8 cellular contexts compared by ENCODE assay signal in genomic region chr7:50396856-50397255, GRCh38. TPM values are rescaled to one million over a fixed set of nuclear protein-coding genes. Genes with fewer than 3 reads are reported as not detected.
DNase-seq lines count a peak whose midpoint lies in the region; ATAC-seq and TF ChIP-seq lines count a peak whose summit lies in the region.
"Had no signal": no experiment of that assay in that cellular context is flagged by ENCODE, and none has a peak within 500 bp of the region (broad histone marks: within the 10 kb centered on the region; RNA-seq: fewer than 3 reads in every experiment).

No MANE protein-coding gene starts in this region.

- peak overlapping the region; percentile 23 to 75 (median 61) for H3K4me3 Mint-ChIP-seq in naive thymus-derived CD4-positive, alpha-beta T cell
- H3K4me3 Mint-ChIP-seq in progenitor cell of endocrine pancreas (ENCODE audit: low read depth) = no peak overlapping the region

- H3K27me3 Mint-ChIP-seq in naive thymus-derived CD4-positive, alpha-beta T cell = no peaks in the 10 kb centered on the region
- peaks cover 9% of the 10 kb centered on the region for H3K27me3 Mint-ChIP-seq in progenitor cell of endocrine pancreas

- ATAC-seq in GM18517 (IDR thresholded peaks at IDR 0.05; ENCODE audit: unreplicated experiment) (peak; percentile 17), HG02588 (IDR thresholded peaks at IDR 0.05; ENCODE audit: unreplicated experiment) (peak; percentile 7)
- peak; percentile 23 for ATAC-seq in naive thymus-derived CD4-positive, alpha-beta T cell

- peak overlapping the region; percentile 14; the same call in 1 of the 2 replicates for H3K9ac ChIP-seq in OCI-LY3 (ENCODE audit: low read length)

- POLR2A ChIA-PET in naive thymus-derived CD4-positive, alpha-beta T cell (lab: Charles Lee) = interaction anchor here (1.0 to 1.3 kb wide), 4 partner anchors 11 to 130 kb away, joined by 3 to 9 read pairs (median 4); no protein-coding TSS in a partner anchor

- H3K4me2 ChIP-seq in OCI-LY3 (ENCODE audit: low read length) = peak overlapping the region; percentile 39

- peak overlapping the region; percentile 75 for H3K27ac ChIP-seq in OCI-LY3 (ENCODE audit: low read length)
- H3K27ac ChIP-seq in naive thymus-derived CD4-positive, alpha-beta T cell (ENCODE audit: low read depth, low read length) = peak overlapping the region; percentile 73

- CTCF ChIA-PET in naive thymus-derived CD4-positive, alpha-beta T cell (lab: Charles Lee) = no interaction called here

- no peaks in the 10 kb centered on the region for H3K9me3 Mint-ChIP-seq in naive thymus-derived CD4-positive, alpha-beta T cell
- H3K9me3 Mint-ChIP-seq in progenitor cell of endocrine pancreas (ENCODE audit: low read depth) = no peaks in the 10 kb centered on the region

- peak overlapping the region; percentile 80 to 98 (median 93) for H3K27ac Mint-ChIP-seq in naive thymus-derived CD4-positive, alpha-beta T cell
- no peak overlapping the region for H3K27ac Mint-ChIP-seq in progenitor cell of endocrine pancreas

- no peak for TF ChIP-seq CTCF in OCI-LY3 (IDR thresholded peaks at IDR 0.05; ENCODE audit: low read depth, low read length)
- no peak for TF ChIP-seq CTCF in progenitor cell of endocrine pancreas (IDR thresholded peaks at IDR 0.05; ENCODE audit: unreplicated experiment)

- no peak for DNase-seq in naive thymus-derived CD4-positive, alpha-beta T cell
- DNase-seq in progenitor cell of endocrine pancreas (ENCODE audit: low spot score, unreplicated experiment) (no peak), HK-2 (ENCODE audit: unreplicated experiment) (no peak), HT-29 (ENCODE audit: low spot score) (no peak)
- DNase-seq: NCI-H1092 had no signal

- intact Hi-C loops in naive thymus-derived CD4-positive, alpha-beta T cell (cut with micrococcal nuclease) = loop anchor here (1.0 to 2.0 kb wide), 3 partner anchors 9 to 54 kb away; partner anchors contain the start of gene FIGNL1 (in 1 of the 2)

- peaks cover 45% of the 10 kb centered on the region for H4K20me1 ChIP-seq in OCI-LY3 (ENCODE audit: insufficient read depth, low read length)

- H2AFZ ChIP-seq in OCI-LY3 (ENCODE audit: low read depth, low read length) = no peak overlapping the region

- peaks cover 90% of the 10 kb centered on the region for H3K79me2 ChIP-seq in OCI-LY3 (ENCODE audit: low read length)

- no peak overlapping the region for H3K4me3 ChIP-seq in OCI-LY3 (ENCODE audit: low read length)
- no peak overlapping the region for H3K4me3 ChIP-seq in naive thymus-derived CD4-positive, alpha-beta T cell (ENCODE audit: low read length)

- H3K36me3 Mint-ChIP-seq in naive thymus-derived CD4-positive, alpha-beta T cell = peaks cover 37 to 79% (median 64%) of the 10 kb centered on the region in 5 donors
- H3K36me3 Mint-ChIP-seq in progenitor cell of endocrine pancreas (ENCODE audit: insufficient read depth) = no peaks in the 10 kb centered on the region

- H3K4me1 ChIP-seq in OCI-LY3 (ENCODE audit: low read length) = peaks cover 68% of the 10 kb centered on the region
- peaks cover 36 to 66% of the 10 kb centered on the region in 2 donors for H3K4me1 ChIP-seq in naive thymus-derived CD4-positive, alpha-beta T cell (ENCODE audit: control insufficient read depth in 2 of 2, insufficient read depth in 2 of 2, low read length in 2 of 2)

- H3K4me1 Mint-ChIP-seq in naive thymus-derived CD4-positive, alpha-beta T cell = peaks cover 45 to 84% (median 75%) of the 10 kb centered on the region in 7 donors
- no peaks in the 10 kb centered on the region for H3K4me1 Mint-ChIP-seq in progenitor cell of endocrine pancreas (ENCODE audit: low read depth)

- peaks cover 59% of the 10 kb centered on the region for H3K36me3 ChIP-seq in OCI-LY3 (replicated peaks; ENCODE audit: low read depth, low read length)
- peaks cover 22 to 81% (median 34%) of the 10 kb centered on the region in 3 experiments for H3K36me3 ChIP-seq in naive thymus-derived CD4-positive, alpha-beta T cell (ENCODE audit: control insufficient read depth in 2 of 3, insufficient read depth in 3 of 3, low read length in 3 of 3)

- H3K27me3 ChIP-seq in OCI-LY3 (ENCODE audit: low read depth, low read length) = no peaks in the 10 kb centered on the region
- H3K27me3 ChIP-seq in naive thymus-derived CD4-positive, alpha-beta T cell (ENCODE audit: control insufficient read depth in 2 of 2, insufficient read depth in 2 of 2, low read length in 2 of 2) = no peaks in the 10 kb centered on the region

- no peaks in the 10 kb centered on the region for H3K9me3 ChIP-seq in OCI-LY3 (ENCODE audit: insufficient read depth, low read length)
- no peaks in the 10 kb centered on the region for H3K9me3 ChIP-seq in naive thymus-derived CD4-positive, alpha-beta T cell (ENCODE audit: control insufficient read depth in 2 of 3, low read length in 3 of 3)

RNA-seq across cellular contexts. Expression of gene FIGNL1, which starts 53.3 kb away (rescaled TPM):
- total RNA-seq in naive thymus-derived CD4-positive, alpha-beta T cell = 10 to 100 TPM in 3 of 5 experiments, 1 to 10 TPM in 2; 7.7 to 30.2 (median 14.3) TPM
- polyA plus RNA-seq in naive thymus-derived CD4-positive, alpha-beta T cell = 10 to 100 TPM in 1 of 2 donors, 1 to 10 TPM in 1; 9.1 to 10.3 TPM
- total RNA-seq in progenitor cell of endocrine pancreas = 26.5 and 26.9 TPM in 2 replicates
- 14.7 and 15.4 TPM in 2 replicates for total RNA-seq in HT-29 (2014; rRNA removed; shearing (Covaris generic))
